Comparison of ENCODE assay signal across 8 cellular contexts in genomic region chr3:186826316-186826977, GRCh38. TPM values are rescaled to one million over a fixed set of nuclear protein-coding genes. Genes with fewer than 3 reads are reported as not detected.
A peak's percentile ranks its signal among the peaks of the same experiment; 100 is the strongest.
DNase-seq lines count a peak whose midpoint lies in the region; ATAC-seq and TF ChIP-seq lines count a peak whose summit lies in the region.

No MANE protein-coding gene starts in this region.

- CTCF ChIA-PET in mammary epithelial cell (lab: Charles Lee; ENCODE audit: low non-redundant PET): no interaction called here

- H3K4me1 Mint-ChIP-seq in CD14-positive monocyte: peaks cover 23% of the 10 kb centered on the region
- peaks cover 19% of the 10 kb centered on the region for H3K4me1 Mint-ChIP-seq in mesothelial cell of epicardium

- H3F3A ChIP-seq in MM.1S (ENCODE audit: insufficient read depth, low read length): no peaks in the 10 kb centered on the region

- H3K9me3 Mint-ChIP-seq in CD14-positive monocyte: peaks cover 0 to 10% (median 4%) of the 10 kb centered on the region in 7 donors
- H3K9me3 Mint-ChIP-seq in mesothelial cell of epicardium: no peaks in the 10 kb centered on the region

- H3K27me3 ChIP-seq in MM.1S (replicated peaks; ENCODE audit: insufficient read depth, low read length): peaks cover 36% of the 10 kb centered on the region
- H3K27me3 ChIP-seq in mammary epithelial cell (ENCODE audit: insufficient read depth, low read length): peaks cover 2% of the 10 kb centered on the region

- no peaks in the 10 kb centered on the region for H3K9me3 ChIP-seq in MM.1S (replicated peaks; ENCODE audit: insufficient read depth, low read length)
- H3K9me3 ChIP-seq in mammary epithelial cell (replicated peaks; ENCODE audit: insufficient read depth, low read length): no peaks in the 10 kb centered on the region

- no peaks in the 10 kb centered on the region for H3K79me2 ChIP-seq in MM.1S (ENCODE audit: low read length)
- peaks cover 3% of the 10 kb centered on the region for H3K79me2 ChIP-seq in mammary epithelial cell (ENCODE audit: insufficient read depth, low read length)

- H3K27ac ChIP-seq in MM.1S (ENCODE audit: low read length): no peak overlapping the region
- no peak overlapping the region for H3K27ac ChIP-seq in mammary epithelial cell (ENCODE audit: insufficient read depth, low read depth, low read length)

- DNase-seq in CD14-positive monocyte (ENCODE audit: low spot score) (no peak), MM.1S (no peak), mammary epithelial cell (no peak), mesothelial cell of epicardium (ENCODE audit: low spot score in 2 of 2, unreplicated experiment in 2 of 2) (no peak), NCI-H226 (no peak), COLO829 (ENCODE audit: low spot score) (no peak), AG08395 (ENCODE audit: low spot score) (no peak)

- H2AFZ ChIP-seq in MM.1S (ENCODE audit: low read length) (no peak overlapping the region), mammary epithelial cell (ENCODE audit: low read depth, low read length) (no peak overlapping the region)

- TF ChIP-seq CTCF in CD14-positive monocyte (IDR thresholded peaks at IDR 0.05): no peak
- TF ChIP-seq CTCF in MM.1S (IDR thresholded peaks at IDR 0.05; ENCODE audit: low read length): no peak
- TF ChIP-seq CTCF in mammary epithelial cell (conservative IDR thresholded peaks at IDR 0.05 in 1 of 2, IDR thresholded peaks at IDR 0.05 in 1 of 2; ENCODE audit: extremely low read depth in 1 of 2, insufficient read depth in 1 of 2, low read depth in 1 of 2, low read length in 2 of 2): no peak
- no peak for TF ChIP-seq CTCF in mesothelial cell of epicardium (IDR thresholded peaks at IDR 0.05; ENCODE audit: unreplicated experiment)

- H3K27me3 Mint-ChIP-seq in CD14-positive monocyte (ENCODE audit: low read depth in 3 of 3) (peaks cover 69 to 80% (median 77%) of the 10 kb centered on the region in 3 donors), mesothelial cell of epicardium (ENCODE audit: low read depth) (peaks cover 90% of the 10 kb centered on the region)

- BruUV-seq in mammary epithelial cell (replicated peaks; lab: Mats Ljungman, UMichigan): no TSS peak

- H3K27ac Mint-ChIP-seq in CD14-positive monocyte (no peak overlapping the region), mesothelial cell of epicardium (no peak overlapping the region)

- H3K4me2 ChIP-seq in MM.1S (ENCODE audit: low read depth, low read length): peak overlapping the region; percentile 93; the same call in 1 of the 2 replicates
- H3K4me2 ChIP-seq in mammary epithelial cell (ENCODE audit: insufficient read depth, low read depth, low read length): peak overlapping the region; percentile 96

- H3K4me3 ChIP-seq in MM.1S (ENCODE audit: low read length): peak overlapping the region; percentile 73
- peak overlapping the region; percentile 46 to 76 (median 64) for H3K4me3 ChIP-seq in mammary epithelial cell (replicated peaks in 1 of 3; ENCODE audit: insufficient read depth in 1 of 3, low read depth in 2 of 3, low read length in 3 of 3)

- no peaks in the 10 kb centered on the region for H3K9me2 ChIP-seq in MM.1S (replicated peaks; ENCODE audit: insufficient read depth, low read length)

- H4K20me1 ChIP-seq in MM.1S (ENCODE audit: insufficient read depth, low read length) (no peaks in the 10 kb centered on the region), mammary epithelial cell (ENCODE audit: insufficient read depth, low read length) (no peaks in the 10 kb centered on the region)

- in situ Hi-C loops in mammary epithelial cell (cut with MboI; ENCODE audit: low sequenced_read_pairs in 2 of 2): no loop called here

- peaks cover 2 to 7% of the 10 kb centered on the region in 2 donors for H3K36me3 Mint-ChIP-seq in CD14-positive monocyte
- H3K36me3 Mint-ChIP-seq in mesothelial cell of epicardium: no peaks in the 10 kb centered on the region

- WGBS in mammary epithelial cell (ENCODE audit: low coverage, missing lambda C conversion rate): 81% methylated on average over 8 of the region's 17 CpGs

- peak overlapping the region; percentile 68 to 89 for H3K4me3 Mint-ChIP-seq in CD14-positive monocyte
- H3K4me3 Mint-ChIP-seq in mesothelial cell of epicardium: peak overlapping the region; percentile 58

- H3K4me1 ChIP-seq in MM.1S (ENCODE audit: low read length) (no peaks in the 10 kb centered on the region), mammary epithelial cell (ENCODE audit: insufficient read depth, low read length) (peaks cover 7% of the 10 kb centered on the region)

- H3K36me3 ChIP-seq in MM.1S (replicated peaks; ENCODE audit: insufficient read depth, low read length): no peaks in the 10 kb centered on the region
- H3K36me3 ChIP-seq in mammary epithelial cell (ENCODE audit: insufficient read depth, low read length): no peaks in the 10 kb centered on the region

- intact Hi-C loops in CD14-positive monocyte (cut with micrococcal nuclease) (loop anchor here in 1 of 2 donors (5.0 kb wide), 1 partner anchor 44 kb away; the partner anchor contains the start of gene EIF4A2), mammary epithelial cell (cut with micrococcal nuclease) (no loop called here)

- ATAC-seq in GM18498 (IDR thresholded peaks at IDR 0.05; ENCODE audit: unreplicated experiment): no peak

- H3K9ac ChIP-seq in MM.1S (ENCODE audit: low read length): no peak overlapping the region; the same call in 1 of the 2 replicates
- H3K9ac ChIP-seq in mammary epithelial cell (ENCODE audit: insufficient read depth, low read length): no peak overlapping the region

- dilution Hi-C loops in mammary epithelial cell (cut with HindIII; ENCODE audit: low sequenced_read_pairs): no loop called here

RNA-seq across cellular contexts. Expression of gene ADIPOQ, which starts 16.1 kb away (rescaled TPM):
- polyA plus RNA-seq in CD14-positive monocyte (not detected), mammary epithelial cell (not detected)
- total RNA-seq in mammary epithelial cell (not detected), mesothelial cell of epicardium (not detected in 3 replicates)
- polyA minus RNA-seq in mammary epithelial cell: not detected

RNA-seq across cellular contexts. Expression of gene RFC4, which starts 20.2 kb away (rescaled TPM):
- 1 to 10 TPM; 3.9 to 4.6 TPM for polyA plus RNA-seq in CD14-positive monocyte
- total RNA-seq in mammary epithelial cell: 10 to 100 TPM; 12.3 to 27.5 TPM
- polyA plus RNA-seq in mammary epithelial cell: 23.3 TPM
- 25.0 TPM for polyA minus RNA-seq in mammary epithelial cell
- 32.9 to 36.0 TPM (median 33.2 TPM) in 3 replicates for total RNA-seq in mesothelial cell of epicardium

RNA-seq across cellular contexts. Expression of gene EIF4A2, which starts 43.1 kb away (rescaled TPM):
- polyA plus RNA-seq in CD14-positive monocyte (10 to 100 TPM; 67.0 to 73.0 TPM), mammary epithelial cell (161 TPM)
- total RNA-seq in mammary epithelial cell (100 to 1,000 TPM; 291 to 441 TPM), mesothelial cell of epicardium (527 to 559 TPM (median 548 TPM) in 3 replicates)
- polyA minus RNA-seq in mammary epithelial cell: 86.0 TPM
